24 cellular contexts compared by ENCODE assay signal in genomic region chr7:136890379-136890778, GRCh38. TPM values are rescaled to one million over a fixed set of nuclear protein-coding genes. Genes with fewer than 3 reads are reported as not detected.
"Had no signal": no experiment of that assay in that cellular context is flagged by ENCODE, and none has a peak within 500 bp of the region (broad histone marks: within the 10 kb centered on the region; RNA-seq: fewer than 3 reads in every experiment).

No MANE protein-coding gene starts in this region.

- H3K4me1 ChIP-seq: left lung, testis had no signal

- H3K36me3 Mint-ChIP-seq: T-cell had no signal

- DNase-seq: activated CD4-positive, alpha-beta T cell treated with anti-CD3 and anti-CD28 coated beads for 1 hour; activated CD8-positive, alpha-beta memory T cell treated with anti-CD3 and anti-CD28 coated beads for 24 hours; activated CD8-positive, alpha-beta memory T cell treated with anti-CD3 and anti-CD28 coated beads, Interleukin-2, amount 50 U/mL, for 48 hours; activated effector memory CD4-positive, alpha-beta T cell treated with anti-CD3 and anti-CD28 coated beads, Interleukin-2, amount 50 U/mL, for 16 hours; activated naive CD4-positive, alpha-beta T cell treated with anti-CD3 and anti-CD28 coated beads, Interleukin-2, amount 50 U/mL, for 16 hours; activated T-cell treated with anti-CD3 and anti-CD28 coated beads, Interleukin-2, amount 50 U/mL, for 72 hours; erythroblast; hypothalamus; left lung; mammary epithelial cell; right cardiac atrium; small intestine; stimulated activated CD4-positive, alpha-beta T cell treated with anti-CD3 and anti-CD28 coated beads, Interleukin-15, amount 100 ng/mL, for 24 hours; stimulated activated CD4-positive, alpha-beta T cell treated with anti-CD3 and anti-CD28 coated beads, Interleukin-2, amount 100 ng/mL, for 48 hours; T-cell; testis had no signal

- FAIRE-seq: endometrium, frontal cortex, small intestine had no signal

- H3K4me1 Mint-ChIP-seq: central memory CD8-positive, alpha-beta T cell; neural crest cell; T-cell had no signal

- H3K27ac ChIP-seq: coronary artery, left lung, testis had no signal

- H3K36me3 ChIP-seq: left lung had no signal

- H3K27me3 ChIP-seq: left lung, testis had no signal

- H3K9me3 Mint-ChIP-seq: type B pancreatic cell had no signal

- ATAC-seq: activated T-cell treated with anti-CD3 and anti-CD28 coated beads, Interleukin-2, amount 50 U/mL, for 72 hours; left lung; right cardiac atrium; T-cell had no signal

- H3K9me3 ChIP-seq: testis had no signal

- H3K4me3 Mint-ChIP-seq: activated T-cell treated with anti-CD3 and anti-CD28 coated beads, Interleukin-2, amount 50 U/mL, for 72 hours; central memory CD8-positive, alpha-beta T cell; neural crest cell; T-cell; type B pancreatic cell had no signal

- H3K27ac Mint-ChIP-seq: activated T-cell treated with anti-CD3 and anti-CD28 coated beads, Interleukin-2, amount 50 U/mL, for 72 hours; progenitor cell of endocrine pancreas; T-cell; type B pancreatic cell had no signal

- H3K4me3 ChIP-seq: coronary artery, left lung, testis had no signal

- H3K27me3 Mint-ChIP-seq: central memory CD8-positive, alpha-beta T cell; progenitor cell of endocrine pancreas; T-cell had no signal

RNA-seq across cellular contexts. Expression of gene CHRM2, which starts 21.9 kb away (rescaled TPM):
- total RNA-seq: activated T-cell treated with anti-CD3 and anti-CD28 coated beads, Interleukin-2, amount 50 U/mL, for 72 hours; kidney epithelial cell; mammary epithelial cell; progenitor cell of endocrine pancreas had no signal
- polyA plus RNA-seq: mammary epithelial cell had no signal
